In genomic region chr19:14383898-14384669, GRCh38 we compare ENCODE assay signal across 2 cellular contexts.
TF ChIP-seq lines count a peak whose summit lies in the region.

No MANE protein-coding gene starts in this region.

TF ChIP-seq in SK-N-SH treated with all-trans-retinoic acid at 6 μM for 48 hours, 23 proteins besides CTCF, POLR2A, EP300 and RAD21:
- TF ChIP-seq POU6F1 (CRISPR knock-in tag; IDR thresholded peaks at IDR 0.05; ENCODE audit: borderline replicate concordance, low read depth), result no peak
- TF ChIP-seq PATZ1 (CRISPR knock-in tag; IDR thresholded peaks at IDR 0.05; ENCODE audit: borderline replicate concordance), result peak; percentile 59; the same call in 1 of the 2 replicates

TF ChIP-seq in GM12878, 131 proteins besides CTCF, POLR2A, EP300 and RAD21 (continued from another document and continues in another):
- TF ChIP-seq JUNB (IDR thresholded peaks at IDR 0.05) (peak; percentile 97), RBBP5 (conservative IDR thresholded peaks at IDR 0.05) (no peak), FOXK2 (IDR thresholded peaks at IDR 0.05) (no peak), NR2C1 (IDR thresholded peaks at IDR 0.05) (no peak), MTA2 (IDR thresholded peaks at IDR 0.05; ENCODE audit: low read depth) (peak; percentile 80), ATF3 (IDR thresholded peaks at IDR 0.05; ENCODE audit: borderline replicate concordance, extremely low read depth, low read depth, low read length) (no peak), MYB (IDR thresholded peaks at IDR 0.05; ENCODE audit: borderline replicate concordance, low read depth, low read length) (no peak), CEBPZ (IDR thresholded peaks at IDR 0.05; ENCODE audit: low read depth, low read length) (no peak), E4F1 (IDR thresholded peaks at IDR 0.05; ENCODE audit: borderline replicate concordance, partially characterized antibody) (no peak), NFIC (IDR thresholded peaks at IDR 0.05; ENCODE audit: low read depth, low read length) (peak; percentile 91), KDM1A (IDR thresholded peaks at IDR 0.05; ENCODE audit: borderline replicate concordance) (no peak), SIN3A (IDR thresholded peaks at IDR 0.05; ENCODE audit: low read depth, low read length) (peak; percentile 73; the same call in 1 of the 2 replicates), CBFB (IDR thresholded peaks at IDR 0.05; ENCODE audit: low read depth) (peak; percentile 91), ATF2 (IDR thresholded peaks at IDR 0.05; ENCODE audit: low read length) (peak; percentile 58), SMC3 (IDR thresholded peaks at IDR 0.05; ENCODE audit: borderline replicate concordance, low read length) (no peak), TARDBP (IDR thresholded peaks at IDR 0.05; ENCODE audit: borderline replicate concordance) (peak; percentile 31; the same call in 1 of the 2 replicates), SREBF2 (IDR thresholded peaks at IDR 0.05; ENCODE audit: low read length) (no peak), HDGF (IDR thresholded peaks at IDR 0.05) (no peak), KAT2A (conservative IDR thresholded peaks at IDR 0.05; ENCODE audit: control insufficient read depth, low read depth, low read length) (no peak), BCL11A (IDR thresholded peaks at IDR 0.05; ENCODE audit: low read depth, low read length) (peak; percentile 79), PRDM15 (CRISPR knock-in tag; IDR thresholded peaks at IDR 0.05) (no peak), POLR2AphosphoS5 (IDR thresholded peaks at IDR 0.05; ENCODE audit: low read length) (peak; percentile 78; the same call in 1 of the 2 replicates), YBX1 (IDR thresholded peaks at IDR 0.05) (no peak), BCLAF1 (IDR thresholded peaks at IDR 0.05) (no peak), BACH1 (IDR thresholded peaks at IDR 0.05; ENCODE audit: borderline replicate concordance) (peak; percentile 36; the same call in 1 of the 2 replicates), NFYA (IDR thresholded peaks at IDR 0.05; ENCODE audit: borderline replicate concordance, low read depth, low read length) (no peak), ZZZ3 (IDR thresholded peaks at IDR 0.05; ENCODE audit: control insufficient read depth, insufficient read length, low read depth) (no peak), DPF2 (IDR thresholded peaks at IDR 0.05) (peak; percentile 98), SMARCA5 (IDR thresholded peaks at IDR 0.05) (peak; percentile 92), NR2C2 (IDR thresholded peaks at IDR 0.05; ENCODE audit: borderline replicate concordance, control insufficient read depth, insufficient read length, low read depth) (no peak), WRNIP1 (IDR thresholded peaks at IDR 0.05; ENCODE audit: borderline replicate concordance, low read depth, low read length) (no peak), IKZF2 (IDR thresholded peaks at IDR 0.05) (peak; percentile 95), CREB1 (IDR thresholded peaks at IDR 0.05; ENCODE audit: low read depth) (no peak), ELK1 (IDR thresholded peaks at IDR 0.05; ENCODE audit: low read depth, low read length) (no peak), ZNF622 (IDR thresholded peaks at IDR 0.05) (no peak), USF1 (IDR thresholded peaks at IDR 0.05; ENCODE audit: borderline replicate concordance, extremely low read length, insufficient read depth, low read depth, low read length) (no peak), NRF1 (conservative IDR thresholded peaks at IDR 0.05; ENCODE audit: low read depth, low read length) (no peak), EGR1 (IDR thresholded peaks at IDR 0.05; ENCODE audit: borderline replicate concordance in 1 of 2, low read depth in 2 of 2, low read length in 2 of 2) (peak in 1 of 2 experiments; percentile 86; a peak in 1 of 3 replicates), ETV6 (conservative IDR thresholded peaks at IDR 0.05 in 1 of 2, IDR thresholded peaks at IDR 0.05 in 1 of 2; ENCODE audit: borderline replicate concordance in 1 of 2, low read depth in 1 of 2) (peak in 1 of 2 experiments; percentile 94; a peak in 2 of 4 replicates), MXI1 (IDR thresholded peaks at IDR 0.05; ENCODE audit: low read depth, low read length) (peak; percentile 65; the same call in 1 of the 2 replicates), SP1 (IDR thresholded peaks at IDR 0.05; ENCODE audit: low read depth, low read length) (peak; percentile 11)
